Comparison of ENCODE assay signal across 10 cellular contexts in genomic region chr3:16481570-16481897, GRCh38. TPM values are rescaled to one million over a fixed set of nuclear protein-coding genes. Genes with fewer than 3 reads are reported as not detected.
DNase-seq lines count a peak whose midpoint lies in the region; ATAC-seq and TF ChIP-seq lines count a peak whose summit lies in the region.
"Had no signal": no experiment of that assay in that cellular context is flagged by ENCODE, and none has a peak within 500 bp of the region (broad histone marks: within the 10 kb centered on the region; RNA-seq: fewer than 3 reads in every experiment).

No MANE protein-coding gene starts in this region.

- H3K9me3 ChIP-seq in CD8-positive, alpha-beta memory T cell (ENCODE audit: low read length), result no peaks in the 10 kb centered on the region
- no peaks in the 10 kb centered on the region for H3K9me3 ChIP-seq in Loucy (ENCODE audit: insufficient read depth, low read depth, low read length)
- no peaks in the 10 kb centered on the region for H3K9me3 ChIP-seq in colonic mucosa
- no peaks in the 10 kb centered on the region for H3K9me3 ChIP-seq in gastrocnemius medialis
- no peaks in the 10 kb centered on the region for H3K9me3 ChIP-seq in body of pancreas

- peaks cover 4% of the 10 kb centered on the region for H4K20me1 ChIP-seq in Loucy (ENCODE audit: insufficient read depth, low read length, poor library complexity, severe bottlenecking)

- H3K4me1 ChIP-seq in CD8-positive, alpha-beta memory T cell (ENCODE audit: insufficient read depth, low read length), result peaks cover 48% of the 10 kb centered on the region
- H3K4me1 ChIP-seq in Loucy (ENCODE audit: insufficient read depth, low read length, poor library complexity, severe bottlenecking) (peaks cover 70% of the 10 kb centered on the region), colonic mucosa (peaks cover 7% of the 10 kb centered on the region), gastrocnemius medialis (peaks cover 20 to 39% of the 10 kb centered on the region in 2 donors), body of pancreas (peaks cover 10% of the 10 kb centered on the region)

- ATAC-seq in gastrocnemius medialis (no peak), HG03097 (IDR thresholded peaks at IDR 0.05; ENCODE audit: low FRiP score, unreplicated experiment) (no peak), GM19324 (IDR thresholded peaks at IDR 0.05; ENCODE audit: low FRiP score, unreplicated experiment) (no peak), body of pancreas (no peak)

- peaks cover 94% of the 10 kb centered on the region for H3K79me2 ChIP-seq in Loucy (ENCODE audit: insufficient read depth, low read length)

- H2AFZ ChIP-seq in Loucy (ENCODE audit: low read length), result no peak overlapping the region

- H3K9ac ChIP-seq in Loucy (ENCODE audit: low read depth, low read length, poor library complexity, severe bottlenecking) (peak overlapping the region; percentile 57), colonic mucosa (ENCODE audit: low read depth in 2 of 2, low read length in 2 of 2) (no peak overlapping the region)

- H3K4me2 ChIP-seq in Loucy (ENCODE audit: low read depth, low read length, poor library complexity, severe bottlenecking), result peak overlapping the region; percentile 79

- TF ChIP-seq POLR2A in gastrocnemius medialis (IDR thresholded peaks at IDR 0.05) (no peak), body of pancreas (IDR thresholded peaks at IDR 0.05) (no peak)

- H3K27me3 Mint-ChIP-seq in CD8-positive, alpha-beta memory T cell, result peaks cover 0 to 3% of the 10 kb centered on the region in 2 donors

- CTCF ChIA-PET in CD8-positive, alpha-beta memory T cell (lab: Charles Lee), result interaction anchor here (1.1 to 1.7 kb wide), 4 partner anchors 13 to 213 kb away, joined by 3 to 5 read pairs (median 4); no protein-coding TSS in a partner anchor

- no peaks in the 10 kb centered on the region for H3K36me3 ChIP-seq in CD8-positive, alpha-beta memory T cell (ENCODE audit: insufficient read depth, low read length)
- H3K36me3 ChIP-seq in Loucy (ENCODE audit: insufficient read depth, low read length) (peaks cover 47% of the 10 kb centered on the region; the same call in 1 of the 2 replicates), colonic mucosa (no peaks in the 10 kb centered on the region), gastrocnemius medialis (no peaks in the 10 kb centered on the region), body of pancreas (replicated peaks in 1 of 2; ENCODE audit: insufficient read depth in 1 of 2, low read depth in 2 of 2) (no peaks in the 10 kb centered on the region)

- in situ Hi-C loops in gastrocnemius medialis (cut with MboI; ENCODE audit: low sequenced_read_pairs in 4 of 4), result no loop called here

- H3K27me3 ChIP-seq in CD8-positive, alpha-beta memory T cell (ENCODE audit: insufficient read depth, low read length, poor library complexity, severe bottlenecking), result no peaks in the 10 kb centered on the region
- H3K27me3 ChIP-seq in Loucy (ENCODE audit: insufficient read depth, low read length, poor library complexity, severe bottlenecking), result no peaks in the 10 kb centered on the region
- no peaks in the 10 kb centered on the region for H3K27me3 ChIP-seq in colonic mucosa
- H3K27me3 ChIP-seq in gastrocnemius medialis, result no peaks in the 10 kb centered on the region
- no peaks in the 10 kb centered on the region for H3K27me3 ChIP-seq in body of pancreas

- no peaks in the 10 kb centered on the region for H3K9me2 ChIP-seq in Loucy (replicated peaks; ENCODE audit: low read depth, low read length)

- peaks cover 9 to 55% (median 13%) of the 10 kb centered on the region in 3 donors for H3K36me3 Mint-ChIP-seq in CD8-positive, alpha-beta memory T cell

- no peaks in the 10 kb centered on the region for H3K9me3 Mint-ChIP-seq in CD8-positive, alpha-beta memory T cell

- peak overlapping the region; percentile 16 to 85 (median 68) for H3K4me3 Mint-ChIP-seq in CD8-positive, alpha-beta memory T cell

- H3K4me3 ChIP-seq in CD8-positive, alpha-beta memory T cell (ENCODE audit: low read length), result peak overlapping the region; percentile 35
- H3K4me3 ChIP-seq in Loucy (ENCODE audit: low read length, poor library complexity, severe bottlenecking), result peak overlapping the region; percentile 59
- no peak overlapping the region for H3K4me3 ChIP-seq in colonic mucosa
- H3K4me3 ChIP-seq in gastrocnemius medialis, result no peak overlapping the region
- H3K4me3 ChIP-seq in body of pancreas, result no peak overlapping the region

- peak overlapping the region; percentile 51 to 96 (median 86) for H3K27ac Mint-ChIP-seq in CD8-positive, alpha-beta memory T cell

- no peak for DNase-seq in CD8-positive, alpha-beta memory T cell
- DNase-seq in colonic mucosa (no peak), gastrocnemius medialis (no peak), body of pancreas (no peak)
- no peak for DNase-seq in stimulated activated CD4-positive, alpha-beta T cell treated with anti-CD3 and anti-CD28 coated beads, Interleukin-12 subunit alpha, Interleukin-12 subunit beta, amount 100 ng/mL, for 4 hours
- DNase-seq: DMS79, NCI-H2227 treated with DMSO at 0.1 percent for 48 hours had no signal

- WGBS in body of pancreas, 2 donors, result 52 to 79% methylated on average over 3 of the region's 3 CpGs

- no peak overlapping the region for H3K27ac ChIP-seq in CD8-positive, alpha-beta memory T cell (ENCODE audit: low read depth, low read length)
- peak overlapping the region; percentile 19 for H3K27ac ChIP-seq in colonic mucosa
- H3K27ac ChIP-seq in gastrocnemius medialis, result peak overlapping the region; percentile 32 to 45 (median 44)
- H3K27ac ChIP-seq in body of pancreas, result peak overlapping the region in 1 of 4 donors; percentile 20

- peaks cover 76 to 100% (median 98%) of the 10 kb centered on the region in 3 donors for H3K4me1 Mint-ChIP-seq in CD8-positive, alpha-beta memory T cell

- TF ChIP-seq CTCF in Loucy (conservative IDR thresholded peaks at IDR 0.05; ENCODE audit: low read length) (no peak), colonic mucosa (IDR thresholded peaks at IDR 0.05) (no peak), gastrocnemius medialis (IDR thresholded peaks at IDR 0.05 in 4 of 5, conservative IDR thresholded peaks at IDR 0.05 in 1 of 5) (no peak), body of pancreas (IDR thresholded peaks at IDR 0.05) (no peak)

- H3F3A ChIP-seq in Loucy (ENCODE audit: low read depth), result peaks cover 7% of the 10 kb centered on the region; the same call in 1 of the 2 replicates

- intact Hi-C loops in colonic mucosa (cut with DNase I), result no loop called here
- intact Hi-C loops in gastrocnemius medialis (cut with DNase I; ENCODE audit: low total_unique reads), result no loop called here
- intact Hi-C loops in body of pancreas (cut with DNase I), result no loop called here

- POLR2A ChIA-PET in CD8-positive, alpha-beta memory T cell (lab: Charles Lee), result interaction anchor here (2.0 kb wide), 1 partner anchor 30 kb away, joined by 8 read pairs; no protein-coding TSS in a partner anchor

RNA-seq across cellular contexts. Expression of gene RFTN1, which starts 32.0 kb away (rescaled TPM):
- 100 to 1,000 TPM; 125 to 126 TPM for total RNA-seq in CD8-positive, alpha-beta memory T cell
- polyA plus RNA-seq in CD8-positive, alpha-beta memory T cell, result 87.4 TPM
- 10 to 100 TPM in 1 of 2 donors, 1 to 10 TPM in 1; 4.0 to 10.2 TPM for total RNA-seq in colonic mucosa
- total RNA-seq in gastrocnemius medialis, result 10 to 100 TPM; 10.7 to 22.8 (median 11.7) TPM
- total RNA-seq in body of pancreas, result 10 to 100 TPM in 1 of 2 donors, 1 to 10 TPM in 1; 6.5 to 28.0 TPM

Comparison
In these comparisons a context has a peak if more than half of its experiments do, and no peak if none do; other contexts are left out.
1. H3K4me3 ChIP-seq: peak in CD8-positive, alpha-beta memory T cell (single experiment) and Loucy (single experiment); none in colonic mucosa (single experiment), gastrocnemius medialis (0 of 4) and body of pancreas (0 of 2).
2. RNA of gene RFTN1, which starts 32.0 kb away (total RNA-seq): 125 to 126 TPM in CD8-positive, alpha-beta memory T cell; 6.5 to 28.0 TPM in body of pancreas, 10.7 to 22.8 TPM in gastrocnemius medialis and 4.0 to 10.2 TPM in colonic mucosa; every median in the first group is over 4 times any median in the second.